ENCODE assay signal across 22 cellular contexts in genomic region chr21:45388611-45389296, GRCh38. TPM values are rescaled to one million over a fixed set of nuclear protein-coding genes. Genes with fewer than 3 reads are reported as not detected.
DNase-seq lines count a peak whose midpoint lies in the region; ATAC-seq and TF ChIP-seq lines count a peak whose summit lies in the region.
"Had no signal": no experiment of that assay in that cellular context is flagged by ENCODE, and none has a peak within 500 bp of the region (broad histone marks: within the 10 kb centered on the region; RNA-seq: fewer than 3 reads in every experiment).

No MANE protein-coding gene starts in this region.

- H3K4me3 Mint-ChIP-seq in CD14-positive monocyte (no peak overlapping the region), chondrocyte (ENCODE audit: unreplicated experiment) (no peak overlapping the region)
- H3K4me3 Mint-ChIP-seq: activated CD8-positive, alpha-beta T cell treated with anti-CD3 and anti-CD28 coated beads, Interleukin-2, amount 10 ng/mL, durations not matched to agents 7 days and 5 days; naive thymus-derived CD4-positive, alpha-beta T cell; stimulated activated naive B cell treated with anti-CD40 and anti-IgM and Interleukin-4, amounts not matched to agents 10 μg/mL and 1 μg/mL and 100 μg/mL, for 72 hours had no signal

- H3K36me3 Mint-ChIP-seq in CD14-positive monocyte (no peaks in the 10 kb centered on the region), chondrocyte (ENCODE audit: low read depth) (no peaks in the 10 kb centered on the region)
- H3K36me3 Mint-ChIP-seq: naive thymus-derived CD4-positive, alpha-beta T cell; stimulated activated naive B cell treated with anti-CD40 and anti-IgM and Interleukin-4, amounts not matched to agents 10 μg/mL and 1 μg/mL and 100 μg/mL, for 72 hours had no signal

- DNase-seq in CD14-positive monocyte (ENCODE audit: low spot score): peak; percentile 20
- DNase-seq in chondrocyte (ENCODE audit: low spot score): peak; percentile 79
- peak; percentile 47 for DNase-seq in islet precursor cell
- peak; percentile 49 for DNase-seq in spleen
- no peak for DNase-seq in GM19238 (ENCODE audit: insufficient read length, low spot score)
- DNase-seq in osteoblast (ENCODE audit: insufficient read length, low spot score, missing footprints): no peak
- DNase-seq: activated CD4-positive, CD25-positive, alpha-beta regulatory T cell; activated CD8-positive, alpha-beta T cell treated with anti-CD3 and anti-CD28 coated beads, Interleukin-2, amount 10 ng/mL, durations not matched to agents 7 days and 5 days; activated naive CD4-positive, alpha-beta T cell treated with Interleukin-2 at 50 U/mL for 16 hours; Calu3; foreskin keratinocyte; naive thymus-derived CD4-positive, alpha-beta T cell; NCI-H1092; NCI-H187 treated with DMSO at 0.1 percent for 48 hours; NCI-H774; stimulated activated CD4-positive, alpha-beta T cell treated with anti-CD3 and anti-CD28 coated beads, Interleukin-2, amount 100 ng/mL, for 24 hours; stimulated activated naive B cell treated with anti-CD40 and anti-IgM and Interleukin-4, amounts not matched to agents 10 μg/mL and 1 μg/mL and 100 μg/mL, for 72 hours; testis had no signal

- WGBS in spleen, 5 donors: 87 to 94% (median 88%) methylated on average over 19 of the region's 19 CpGs
- WGBS in gastroesophageal sphincter (ENCODE audit: low coverage in 1 of 2), 2 donors: 83 to 100% methylated on average over 1 to 13 of the region's 19 CpGs

- H3K9me3 Mint-ChIP-seq in CD14-positive monocyte (peaks cover 0 to 2% (median 0%) of the 10 kb centered on the region in 7 donors), chondrocyte (ENCODE audit: low read depth) (no peaks in the 10 kb centered on the region)
- H3K9me3 Mint-ChIP-seq: naive thymus-derived CD4-positive, alpha-beta T cell; stimulated activated naive B cell treated with anti-CD40 and anti-IgM and Interleukin-4, amounts not matched to agents 10 μg/mL and 1 μg/mL and 100 μg/mL, for 72 hours had no signal

- ATAC-seq in GM21367 (IDR thresholded peaks at IDR 0.05; ENCODE audit: unreplicated experiment): no peak
- ATAC-seq in gastroesophageal sphincter: no peak
- ATAC-seq: A549; activated CD8-positive, alpha-beta T cell treated with anti-CD3 and anti-CD28 coated beads, Interleukin-2, amount 10 ng/mL, durations not matched to agents 7 days and 5 days; foreskin keratinocyte; naive thymus-derived CD4-positive, alpha-beta T cell; stimulated activated naive B cell treated with anti-CD40 and anti-IgM and Interleukin-4, amounts not matched to agents 10 μg/mL and 1 μg/mL and 100 μg/mL, for 72 hours had no signal

- H3K27me3 ChIP-seq in spleen (replicated peaks in 1 of 7): peaks cover 0 to 58% (median 0%) of the 10 kb centered on the region in 7 donors
- H3K27me3 ChIP-seq in osteoblast (ENCODE audit: insufficient read depth, low read length): peaks cover 9% of the 10 kb centered on the region
- H3K27me3 ChIP-seq in gastroesophageal sphincter: peaks cover 22% of the 10 kb centered on the region
- H3K27me3 ChIP-seq: testis had no signal

- H3K9me3 ChIP-seq in spleen (no peaks in the 10 kb centered on the region), osteoblast (ENCODE audit: low read depth, low read length) (no peaks in the 10 kb centered on the region), gastroesophageal sphincter (no peaks in the 10 kb centered on the region)
- H3K9me3 ChIP-seq: A549, testis had no signal

- H3K36me3 ChIP-seq in spleen (no peaks in the 10 kb centered on the region), osteoblast (ENCODE audit: insufficient read depth, low read length) (no peaks in the 10 kb centered on the region), gastroesophageal sphincter (no peaks in the 10 kb centered on the region)

- H3K4me1 ChIP-seq in spleen: peaks cover 4 to 23% (median 14%) of the 10 kb centered on the region in 6 donors
- peaks cover 11% of the 10 kb centered on the region for H3K4me1 ChIP-seq in osteoblast (ENCODE audit: insufficient read depth, low read length)
- peaks cover 0 to 21% (median 11%) of the 10 kb centered on the region in 3 donors for H3K4me1 ChIP-seq in gastroesophageal sphincter
- H3K4me1 ChIP-seq: foreskin keratinocyte had no signal

- no peaks in the 10 kb centered on the region for H3K79me2 ChIP-seq in osteoblast (ENCODE audit: insufficient read depth, low read length)

- H3K4me3 ChIP-seq in spleen (no peak overlapping the region), osteoblast (ENCODE audit: insufficient read depth, low read length) (no peak overlapping the region), gastroesophageal sphincter (no peak overlapping the region)
- H3K4me3 ChIP-seq: A549, skin epidermis, testis had no signal

- H3K27ac ChIP-seq in spleen (peak overlapping the region in 3 of 8 donors; percentile 28 to 59 (median 53)), osteoblast (ENCODE audit: low read depth, low read length) (no peak overlapping the region), gastroesophageal sphincter (peak overlapping the region in 1 of 4 donors; percentile 29)
- H3K27ac ChIP-seq: foreskin keratinocyte, testis had no signal

- no peak for TF ChIP-seq POLR2A in spleen (IDR thresholded peaks at IDR 0.05)
- TF ChIP-seq POLR2A in gastroesophageal sphincter (IDR thresholded peaks at IDR 0.05): no peak

- no peaks in the 10 kb centered on the region for H4K20me1 ChIP-seq in osteoblast (ENCODE audit: insufficient read depth, low read length)

- intact Hi-C loops in CD14-positive monocyte (cut with micrococcal nuclease) (no loop called here), spleen (cut with DNase I; ENCODE audit: low total_unique reads) (no loop called here)

- H3K27ac Mint-ChIP-seq in CD14-positive monocyte (no peak overlapping the region), chondrocyte (ENCODE audit: unreplicated experiment) (no peak overlapping the region)
- H3K27ac Mint-ChIP-seq: activated CD8-positive, alpha-beta T cell treated with anti-CD3 and anti-CD28 coated beads, Interleukin-2, amount 10 ng/mL, durations not matched to agents 7 days and 5 days; stimulated activated naive B cell treated with anti-CD40 and anti-IgM and Interleukin-4, amounts not matched to agents 10 μg/mL and 1 μg/mL and 100 μg/mL, for 72 hours had no signal

- peaks cover 5 to 17% (median 10%) of the 10 kb centered on the region in 3 donors for H3K27me3 Mint-ChIP-seq in CD14-positive monocyte (ENCODE audit: low read depth in 3 of 3)
- H3K27me3 Mint-ChIP-seq in chondrocyte (ENCODE audit: low read depth): no peaks in the 10 kb centered on the region

- H2AFZ ChIP-seq in osteoblast (ENCODE audit: low read length): no peak overlapping the region

- TF ChIP-seq EP300 in gastroesophageal sphincter (IDR thresholded peaks at IDR 0.05): no peak

- no peak for TF ChIP-seq CTCF in CD14-positive monocyte (IDR thresholded peaks at IDR 0.05)
- TF ChIP-seq CTCF in chondrocyte (IDR thresholded peaks at IDR 0.05): no peak
- no peak for TF ChIP-seq CTCF in spleen (IDR thresholded peaks at IDR 0.05 in 8 of 11, conservative IDR thresholded peaks at IDR 0.05 in 3 of 11)
- no peak for TF ChIP-seq CTCF in osteoblast (IDR thresholded peaks at IDR 0.05; ENCODE audit: extremely low read depth, low read depth, low read length)
- no peak for TF ChIP-seq CTCF in gastroesophageal sphincter (IDR thresholded peaks at IDR 0.05)

- no peak overlapping the region for H3K4me2 ChIP-seq in osteoblast (ENCODE audit: insufficient read depth, low read length)
- H3K4me2 ChIP-seq: A549 had no signal

- no peaks in the 10 kb centered on the region for H3K4me1 Mint-ChIP-seq in CD14-positive monocyte
- H3K4me1 Mint-ChIP-seq in chondrocyte (ENCODE audit: low read depth): peaks cover 15% of the 10 kb centered on the region
- H3K4me1 Mint-ChIP-seq: stimulated activated naive B cell treated with anti-CD40 and anti-IgM and Interleukin-4, amounts not matched to agents 10 μg/mL and 1 μg/mL and 100 μg/mL, for 72 hours had no signal

RNA-seq across cellular contexts. Expression of gene COL18A1, which starts 16.2 kb away (rescaled TPM):
- polyA plus RNA-seq in CD14-positive monocyte (1 to 10 TPM in 1 of 2 donors, under 1 TPM in 1; 0.80 to 1.1 TPM), spleen (10 to 100 TPM; 35.0 to 66.9 (median 60.0) TPM)
- total RNA-seq in chondrocyte (322 to 628 TPM (median 616 TPM) in 3 replicates), spleen (100 to 1,000 TPM in 3 of 7 donors, 10 to 100 TPM in 4; 71.8 to 208 (median 99.6) TPM), osteoblast (8.3 and 8.8 TPM in 2 replicates), gastroesophageal sphincter (100 to 1,000 TPM in 1 of 4 donors, 10 to 100 TPM in 3; 69.3 to 116 (median 78.4) TPM)

Comparison
In these comparisons a context has a peak if more than half of its experiments do, and no peak if none do; other contexts are left out.
1. DNase-seq: peak in CD14-positive monocyte (single experiment), chondrocyte (single experiment), islet precursor cell (single experiment) and spleen (single experiment); none in GM19238 (single experiment) and osteoblast (single experiment).